ENCODE assay signal across 18 cellular contexts in genomic region chr3:42498791-42499477, GRCh38. TPM values are rescaled to one million over a fixed set of nuclear protein-coding genes. Genes with fewer than 3 reads are reported as not detected.
A peak's percentile ranks its signal among the peaks of the same experiment; 100 is the strongest.
DNase-seq lines count a peak whose midpoint lies in the region; ATAC-seq and TF ChIP-seq lines count a peak whose summit lies in the region.
"Had no signal": no experiment of that assay in that cellular context is flagged by ENCODE, and none has a peak within 500 bp of the region (broad histone marks: within the 10 kb centered on the region; RNA-seq: fewer than 3 reads in every experiment).

No MANE protein-coding gene starts in this region.

- H3K9me3 ChIP-seq in right atrium auricular region (no peaks in the 10 kb centered on the region), left ventricle myocardium inferior (replicated peaks) (no peaks in the 10 kb centered on the region), upper lobe of right lung (no peaks in the 10 kb centered on the region)
- H3K9me3 ChIP-seq: HAP-1, upper lobe of left lung had no signal

- H3K4me3 ChIP-seq in right atrium auricular region (no peak overlapping the region), left ventricle myocardium inferior (no peak overlapping the region), upper lobe of right lung (no peak overlapping the region)
- H3K4me3 ChIP-seq: HAP-1, lung, upper lobe of left lung had no signal

- no peak for TF ChIP-seq CTCF in right atrium auricular region (IDR thresholded peaks at IDR 0.05)
- TF ChIP-seq CTCF in left ventricle myocardium inferior (IDR thresholded peaks at IDR 0.05; ENCODE audit: borderline replicate concordance), result no peak
- TF ChIP-seq CTCF in upper lobe of right lung (IDR thresholded peaks at IDR 0.05), result no peak

- intact Hi-C loops in left ventricle myocardium inferior (cut with micrococcal nuclease) (no loop called here), upper lobe of right lung (cut with DNase I) (no loop called here)

- DNase-seq in right atrium auricular region (ENCODE audit: low spot score), result peak; percentile 44
- DNase-seq in left ventricle myocardium inferior, result no peak
- peak; percentile 14 for DNase-seq in activated naive CD4-positive, alpha-beta T cell treated with anti-CD3 and anti-CD28 coated beads, Interleukin-2, amount 50 U/mL, for 16 hours
- DNase-seq in mesenteric fat pad (ENCODE audit: low spot score), result peak; percentile 69
- peak; percentile 48 for DNase-seq in upper lobe of right lung
- DNase-seq in dermis blood vessel endothelial cell, result no peak
- DNase-seq in NCI-H146 (lab: John Stamatoyannopoulos, UW), result no peak
- DNase-seq in cortex of kidney (lab: John Stamatoyannopoulos, UW), result no peak
- DNase-seq: activated CD4-positive, alpha-beta T cell treated with anti-CD3 and anti-CD28 coated beads, Interleukin-2, amount 50 U/mL, for 4 hours; AML-193; DMS 273 treated with DMSO at 0.1 percent for 48 hours; NCI-H1436; NCI-H510A treated with DMSO at 0.1 percent for 48 hours had no signal

- H3K36me3 ChIP-seq in right atrium auricular region (no peaks in the 10 kb centered on the region), left ventricle myocardium inferior (no peaks in the 10 kb centered on the region), upper lobe of right lung (no peaks in the 10 kb centered on the region)
- H3K36me3 ChIP-seq: HAP-1 had no signal

- ATAC-seq in upper lobe of right lung, result no peak
- ATAC-seq: T-helper 17 cell had no signal

- H3K27me3 ChIP-seq in right atrium auricular region, result no peaks in the 10 kb centered on the region
- H3K27me3 ChIP-seq in left ventricle myocardium inferior (ENCODE audit: low read depth), result peaks cover 51% of the 10 kb centered on the region
- no peaks in the 10 kb centered on the region for H3K27me3 ChIP-seq in upper lobe of right lung
- H3K27me3 ChIP-seq: upper lobe of left lung had no signal

- H3K27ac ChIP-seq in right atrium auricular region (no peak overlapping the region), left ventricle myocardium inferior (replicated peaks) (no peak overlapping the region), upper lobe of right lung (no peak overlapping the region)
- H3K27ac ChIP-seq: upper lobe of left lung had no signal

- peaks cover 0 to 23% of the 10 kb centered on the region in 2 donors for H3K4me1 ChIP-seq in right atrium auricular region
- peaks cover 22% of the 10 kb centered on the region for H3K4me1 ChIP-seq in left ventricle myocardium inferior
- H3K4me1 ChIP-seq in upper lobe of right lung, result peaks cover 12% of the 10 kb centered on the region

RNA-seq across cellular contexts. Expression of gene VIPR1, which starts 3.5 kb away (rescaled TPM):
- total RNA-seq in right atrium auricular region, result 10 to 100 TPM in 1 of 2 donors, 1 to 10 TPM in 1; 6.2 to 21.0 TPM
- total RNA-seq in left ventricle myocardium inferior, result 1.7 TPM
- 2.4 TPM for total RNA-seq in mesenteric fat pad
- total RNA-seq in upper lobe of right lung, result 184 TPM
- 0.23 and 0.85 TPM in 2 replicates for total RNA-seq in dermis blood vessel endothelial cell
- total RNA-seq: dermis microvascular lymphatic vessel endothelial cell had no signal

Comparison
In these comparisons a context has a peak if more than half of its experiments do, and no peak if none do; other contexts are left out.
1. DNase-seq: peak in right atrium auricular region (single experiment), activated naive CD4-positive, alpha-beta T cell treated with anti-CD3 and anti-CD28 coated beads, Interleukin-2, amount 50 U/mL, for 16 hours (single experiment), mesenteric fat pad (single experiment) and upper lobe of right lung (single experiment); none in left ventricle myocardium inferior (single experiment), dermis blood vessel endothelial cell (single experiment), NCI-H146 (single experiment) and cortex of kidney (single experiment).